In genomic region chr13:110937511-110938303, GRCh38 we compare ENCODE assay signal across 29 cellular contexts. TPM values are rescaled to one million over a fixed set of nuclear protein-coding genes. Genes with fewer than 3 reads are reported as not detected.
DNase-seq lines count a peak whose midpoint lies in the region; ATAC-seq and TF ChIP-seq lines count a peak whose summit lies in the region.
"Had no signal": no experiment of that assay in that cellular context is flagged by ENCODE, and none has a peak within 500 bp of the region (broad histone marks: within the 10 kb centered on the region; RNA-seq: fewer than 3 reads in every experiment).

No MANE protein-coding gene starts in this region.

- peaks cover 0 to 22% of the 10 kb centered on the region in 2 donors for H3K9me3 ChIP-seq in left lung

- intact Hi-C loops in activated B cell treated with CpG ODN at 0.5 μM for 24 hours (cut with micrococcal nuclease): no loop called here
- intact Hi-C loops in left lung (cut with DNase I): loop anchor here in 1 of 2 donors (10.0 kb wide), 1 partner anchor 97 kb away; no protein-coding TSS in a partner anchor
- intact Hi-C loops in activated CD4-positive, alpha-beta memory T cell treated with anti-CD3 and anti-CD28 coated beads for 36 hours (cut with micrococcal nuclease): no loop called here
- intact Hi-C loops in sciatic nerve (cut with DNase I): loop anchor here (10.0 kb wide), 1 partner anchor 107 kb away; no protein-coding TSS in a partner anchor

- no peak overlapping the region for H3K4me3 ChIP-seq in left lung
- H3K4me3 ChIP-seq: ovary, SK-N-MC, testis had no signal

- H3K4me3 Mint-ChIP-seq in activated B cell treated with CpG ODN at 0.5 μM for 24 hours: peak overlapping the region; percentile 21
- H3K4me3 Mint-ChIP-seq in activated CD4-positive, alpha-beta memory T cell treated with anti-CD3 and anti-CD28 coated beads for 36 hours: no peak overlapping the region
- H3K4me3 Mint-ChIP-seq: activated T-cell treated with anti-CD3 and anti-CD28 coated beads, Interleukin-2, amount 50 U/mL, for 4 hours; CD8-positive, alpha-beta memory T cell; nephron; stimulated activated effector memory CD8-positive, alpha-beta T cell treated with anti-CD3 and anti-CD28 coated beads, Interleukin-12 subunit alpha, Interleukin-12 subunit beta, amount 100 ng/mL, for 72 hours; T-helper 17 cell had no signal

- peak overlapping the region; percentile 68 for H3K27ac Mint-ChIP-seq in activated B cell treated with CpG ODN at 0.5 μM for 24 hours
- no peak overlapping the region for H3K27ac Mint-ChIP-seq in activated CD4-positive, alpha-beta memory T cell treated with anti-CD3 and anti-CD28 coated beads for 36 hours
- H3K27ac Mint-ChIP-seq: nephron; stimulated activated effector memory CD8-positive, alpha-beta T cell treated with anti-CD3 and anti-CD28 coated beads, Interleukin-12 subunit alpha, Interleukin-12 subunit beta, amount 100 ng/mL, for 72 hours; T-helper 17 cell had no signal

- H3K27me3 Mint-ChIP-seq in activated B cell treated with CpG ODN at 0.5 μM for 24 hours: peaks cover 2% of the 10 kb centered on the region
- H3K27me3 Mint-ChIP-seq in activated CD4-positive, alpha-beta memory T cell treated with anti-CD3 and anti-CD28 coated beads for 36 hours: peaks cover 6% of the 10 kb centered on the region
- H3K27me3 Mint-ChIP-seq: T-helper 17 cell had no signal

- H3K36me3 ChIP-seq in left lung: no peaks in the 10 kb centered on the region
- H3K36me3 ChIP-seq: ovary had no signal

- H3K27ac ChIP-seq in left lung: no peak overlapping the region
- H3K27ac ChIP-seq: 22Rv1, epithelial cell of prostate, ovary, RWPE1, SK-N-MC, testis had no signal

- DNase-seq in SKM-1 treated with dmso at 0.1 percent for 144 hours (lab: John Stamatoyannopoulos, UW; ENCODE audit: unreplicated experiment) (peak; percentile 11), SKM-1 (lab: John Stamatoyannopoulos, UW; ENCODE audit: unreplicated experiment) (no peak), activated B cell treated with CpG ODN at 0.5 μM for 24 hours (no peak), left lung (no peak), NCI-H187 (lab: John Stamatoyannopoulos, UW) (no peak), sciatic nerve (ENCODE audit: low spot score) (no peak)
- no peak for DNase-seq in activated CD4-positive, alpha-beta memory T cell treated with anti-CD3 and anti-CD28 coated beads for 36 hours
- DNase-seq: activated CD4-positive, alpha-beta T cell treated with anti-CD3 and anti-CD28 coated beads for 4 hours; activated naive CD4-positive, alpha-beta T cell; activated T-cell treated with anti-CD3 and anti-CD28 coated beads, Interleukin-2, amount 50 U/mL, for 4 hours; CD8-positive, alpha-beta memory T cell; cerebellar nuclear complex; DMS 273 treated with DMSO at 0.1 percent for 48 hours; glutamatergic neuron; NCI-H1436; NCI-H345; ovary; right cardiac atrium; stimulated activated CD4-positive, alpha-beta T cell treated with anti-CD3 and anti-CD28 coated beads, Interleukin-12 subunit alpha, Interleukin-12 subunit beta, amount 100 ng/mL, for 4 hours; stimulated activated CD4-positive, alpha-beta T cell treated with anti-CD3 and anti-CD28 coated beads, Interleukin-4, amount 100 ng/mL, for 24 hours; T-helper 17 cell; testis had no signal

- ATAC-seq in activated B cell treated with CpG ODN at 0.5 μM for 24 hours (ENCODE audit: low read depth): peak; percentile 48
- ATAC-seq in left lung: peak; percentile 30
- ATAC-seq in HG02588 (IDR thresholded peaks at IDR 0.05; ENCODE audit: unreplicated experiment): no peak
- ATAC-seq in sciatic nerve: no peak
- ATAC-seq: activated T-cell treated with anti-CD3 and anti-CD28 coated beads, Interleukin-2, amount 50 U/mL, for 4 hours; stimulated activated effector memory CD8-positive, alpha-beta T cell treated with anti-CD3 and anti-CD28 coated beads, Interleukin-12 subunit alpha, Interleukin-12 subunit beta, amount 100 ng/mL, for 72 hours; T-helper 17 cell had no signal

- POLR2A ChIA-PET in activated B cell treated with CpG ODN at 0.5 μM for 24 hours (lab: Charles Lee): interaction anchor here (1.0 to 2.0 kb wide), 2 partner anchors 23 to 223 kb away, joined by 5 to 11 read pairs; partner anchors contain the start of gene ANKRD10
- POLR2A ChIA-PET in activated CD4-positive, alpha-beta memory T cell treated with anti-CD3 and anti-CD28 coated beads for 36 hours (lab: Charles Lee): no interaction called here

- no peaks in the 10 kb centered on the region for H3K27me3 ChIP-seq in left lung
- H3K27me3 ChIP-seq: ovary, testis had no signal

- H3K4me1 Mint-ChIP-seq in activated B cell treated with CpG ODN at 0.5 μM for 24 hours: peaks cover 36% of the 10 kb centered on the region
- H3K4me1 Mint-ChIP-seq in activated CD4-positive, alpha-beta memory T cell treated with anti-CD3 and anti-CD28 coated beads for 36 hours (ENCODE audit: low read depth): peaks cover 24% of the 10 kb centered on the region
- H3K4me1 Mint-ChIP-seq: CD8-positive, alpha-beta memory T cell had no signal

- CTCF ChIA-PET in activated B cell treated with CpG ODN at 0.5 μM for 24 hours (lab: Charles Lee): interaction anchor here (0.7 to 1.1 kb wide), 2 partner anchors 22 to 24 kb away, joined by 4 to 5 read pairs; no protein-coding TSS in a partner anchor
- CTCF ChIA-PET in activated CD4-positive, alpha-beta memory T cell treated with anti-CD3 and anti-CD28 coated beads for 36 hours (lab: Charles Lee): interaction anchor here (1.9 kb wide), 1 partner anchor 23 kb away, joined by 6 read pairs; the partner anchor contains the start of gene ANKRD10

- peaks cover 7% of the 10 kb centered on the region for H3K36me3 Mint-ChIP-seq in activated B cell treated with CpG ODN at 0.5 μM for 24 hours (ENCODE audit: low read depth)
- peaks cover 23% of the 10 kb centered on the region for H3K36me3 Mint-ChIP-seq in activated CD4-positive, alpha-beta memory T cell treated with anti-CD3 and anti-CD28 coated beads for 36 hours
- H3K36me3 Mint-ChIP-seq: stimulated activated effector memory CD8-positive, alpha-beta T cell treated with anti-CD3 and anti-CD28 coated beads, Interleukin-12 subunit alpha, Interleukin-12 subunit beta, amount 100 ng/mL, for 72 hours had no signal

- no peaks in the 10 kb centered on the region for H3K4me1 ChIP-seq in left lung

- TF ChIP-seq CTCF in activated B cell treated with CpG ODN at 0.5 μM for 24 hours (IDR thresholded peaks at IDR 0.05): no peak
- no peak for TF ChIP-seq CTCF in left lung (IDR thresholded peaks at IDR 0.05)

- H3K9me3 Mint-ChIP-seq in activated B cell treated with CpG ODN at 0.5 μM for 24 hours: peaks cover 23% of the 10 kb centered on the region
- H3K9me3 Mint-ChIP-seq in activated CD4-positive, alpha-beta memory T cell treated with anti-CD3 and anti-CD28 coated beads for 36 hours: peaks cover 38% of the 10 kb centered on the region

RNA-seq across cellular contexts. Expression of gene ANKRD10, which starts 22.8 kb away (rescaled TPM):
- 212 and 256 TPM in 2 replicates for total RNA-seq in activated B cell treated with CpG ODN at 0.5 μM for 24 hours
- 100 to 1,000 TPM; 101 to 110 TPM for total RNA-seq in left lung
- 10 to 100 TPM; 83.9 to 97.8 TPM for total RNA-seq in activated CD4-positive, alpha-beta memory T cell treated with anti-CD3 and anti-CD28 coated beads for 36 hours
- total RNA-seq in sciatic nerve: 254 TPM

Comparison
In these comparisons a context has a peak if more than half of its experiments do, and no peak if none do; other contexts are left out.
1. ATAC-seq: peak in activated B cell treated with CpG ODN at 0.5 μM for 24 hours (single experiment) and left lung (single experiment); none in HG02588 (single experiment) and sciatic nerve (single experiment).